In genomic region chr1:245311887-245312286, GRCh38 we compare ENCODE assay signal across 19 cellular contexts.
"Had no signal": no experiment of that assay in that cellular context is flagged by ENCODE, and none has a peak within 500 bp of the region (broad histone marks: within the 10 kb centered on the region; RNA-seq: fewer than 3 reads in every experiment).

No MANE protein-coding gene starts in this region.

- H3K27ac ChIP-seq: breast epithelium, lower lobe of right lung, neural progenitor cell, transverse colon had no signal

- DNase-seq: activated B cell treated with CpG ODN at 0.5 μM for 24 hours; activated CD4-positive, alpha-beta T cell treated with anti-CD3 and anti-CD28 coated beads, Interleukin-2, amount 50 U/mL, for 1 hour; activated CD8-positive, alpha-beta T cell treated with anti-CD3 and anti-CD28 coated beads for 36 hours; activated gamma-delta T cell treated with Interleukin-2 at 50 U/mL for 16 hours; activated naive CD4-positive, alpha-beta T cell treated with anti-CD3 and anti-CD28 coated beads, Interleukin-2, amount 50 U/mL, for 16 hours; activated T-cell treated with anti-CD3 and anti-CD28 coated beads, Interleukin-2, amount 50 U/mL, for 4 hours; central memory CD4-positive, alpha-beta T cell; kidney glomerular epithelial cell; mesenchymal stem cell; natural killer cell; occipital lobe; right cardiac atrium; stimulated activated naive CD4-positive, alpha-beta T cell treated with Interleukin-2 at 50 U/mL for 16 hours had no signal

- H3K27me3 ChIP-seq: breast epithelium, left lung, neural progenitor cell, transverse colon had no signal

- H3K36me3 ChIP-seq: breast epithelium, left lung, lower lobe of right lung, neural progenitor cell, transverse colon had no signal

- ATAC-seq: activated T-helper 17 cell treated with anti-CD3 and anti-CD28 coated beads, Interleukin-2, amount 50 U/mL, for 72 hours had no signal

- H3K9ac ChIP-seq: neural progenitor cell had no signal

- H3K9me3 ChIP-seq: breast epithelium, left lung, lower lobe of right lung, transverse colon had no signal

- H3K4me3 ChIP-seq: breast epithelium, left lung, lower lobe of right lung, neural progenitor cell, transverse colon had no signal

- H3K4me1 ChIP-seq: breast epithelium, transverse colon had no signal
